In the genomic region with DNA sequence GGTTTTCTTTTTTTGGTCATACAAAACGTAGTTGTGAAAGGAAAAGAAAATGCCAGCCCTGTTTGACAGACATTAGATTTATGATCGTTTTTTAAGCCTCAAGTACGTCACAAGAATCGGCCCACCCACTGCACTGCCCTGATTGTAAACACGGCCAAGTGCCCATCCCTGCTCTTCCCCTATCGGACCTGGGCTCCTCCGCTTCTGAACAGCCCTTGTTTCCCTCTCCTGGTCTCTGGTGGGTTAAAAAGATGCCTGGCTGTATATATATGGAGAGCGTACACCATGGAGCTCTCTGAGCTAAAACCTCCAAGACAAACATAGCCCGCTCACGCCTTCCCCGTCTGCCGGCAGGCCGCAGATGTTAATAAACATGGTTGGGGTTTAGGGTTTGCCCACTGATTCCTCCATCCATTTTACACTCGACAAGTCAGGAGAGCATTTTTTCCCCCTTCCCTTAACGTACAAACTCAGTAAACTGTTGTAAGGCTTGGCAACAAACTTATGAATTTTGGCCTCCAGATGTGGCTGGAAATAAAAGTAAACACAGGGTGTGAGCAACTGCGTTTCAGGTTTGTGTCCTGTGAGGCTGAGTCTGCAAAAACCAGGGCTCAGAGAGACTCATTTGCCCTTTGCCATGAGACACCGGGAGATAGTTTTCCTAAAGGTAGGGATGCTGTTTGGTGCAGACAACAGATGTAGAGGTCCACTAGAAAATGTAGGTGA, we compare ENCODE assay signal across 21 cellular contexts.
DNase-seq lines count a peak whose midpoint lies in the region; ATAC-seq lines count a peak whose summit lies in the region.
"Had no signal": no experiment of that assay in that cellular context is flagged by ENCODE, and none has a peak within 500 bp of the region (broad histone marks: within the 10 kb centered on the region; RNA-seq: fewer than 3 reads in every experiment).

No MANE protein-coding gene starts in this region.

- H3K9me3 Mint-ChIP-seq in immature natural killer cell, result no peaks in the 10 kb centered on the region
- H3K9me3 Mint-ChIP-seq: activated T-helper 17 cell treated with anti-CD3 and anti-CD28 coated beads, Interleukin-2, amount 50 U/mL, for 72 hours had no signal

- no peaks in the 10 kb centered on the region for H3K27me3 ChIP-seq in duodenal mucosa (ENCODE audit: control insufficient read depth in 1 of 2, insufficient read depth in 2 of 2, low read length in 2 of 2)
- no peaks in the 10 kb centered on the region for H3K27me3 ChIP-seq in mucosa of stomach (ENCODE audit: control insufficient read depth, insufficient read depth, low read length)
- H3K27me3 ChIP-seq in H7 (ENCODE audit: control insufficient read depth, insufficient read depth, low read length), result no peaks in the 10 kb centered on the region
- H3K27me3 ChIP-seq: BLaER1 treated with 17β-estradiol and CSF1 and Interleukin-3, amounts not matched to agents 10 nM and 100 nM; brain microvascular endothelial cell had no signal

- no peak overlapping the region for H3K4me3 Mint-ChIP-seq in immature natural killer cell
- H3K4me3 Mint-ChIP-seq: activated T-helper 17 cell treated with anti-CD3 and anti-CD28 coated beads, Interleukin-2, amount 50 U/mL, for 72 hours had no signal

- H3K9ac ChIP-seq in duodenal mucosa (ENCODE audit: low read depth in 1 of 2, low read length in 2 of 2) (peak overlapping the region; percentile 16 to 34), mucosa of stomach (ENCODE audit: low read length) (peak overlapping the region; percentile 59)
- H3K9ac ChIP-seq: BLaER1 treated with 17β-estradiol and CSF1 and Interleukin-3, amounts not matched to agents 10 nM and 100 nM; KMS-11 had no signal

- peaks cover 0 to 2% (median 0%) of the 10 kb centered on the region in 3 donors for H3K27me3 Mint-ChIP-seq in immature natural killer cell (ENCODE audit: low read depth in 3 of 3)
- H3K27me3 Mint-ChIP-seq: activated T-helper 17 cell treated with anti-CD3 and anti-CD28 coated beads, Interleukin-2, amount 50 U/mL, for 72 hours had no signal

- H3K36me3 ChIP-seq in duodenal mucosa (ENCODE audit: control insufficient read depth in 1 of 2, insufficient read depth in 2 of 2, low read length in 2 of 2) (no peaks in the 10 kb centered on the region), mucosa of stomach (ENCODE audit: control insufficient read depth, insufficient read depth, low read length) (no peaks in the 10 kb centered on the region), H7 (replicated peaks; ENCODE audit: control insufficient read depth, insufficient read depth, low read length) (no peaks in the 10 kb centered on the region)
- H3K36me3 ChIP-seq: BLaER1 treated with 17β-estradiol and CSF1 and Interleukin-3, amounts not matched to agents 10 nM and 100 nM; brain microvascular endothelial cell; lower lobe of right lung had no signal

- peak; percentile 17 for DNase-seq in COLO668 (lab: John Stamatoyannopoulos, UW; ENCODE audit: unreplicated experiment)
- DNase-seq in NCI-H460 (ENCODE audit: extremely low read depth, low read depth), result peak; percentile 85
- no peak for DNase-seq in H7
- DNase-seq in immature natural killer cell, result no peak
- DNase-seq in Kasumi-1 (lab: John Stamatoyannopoulos, UW), result no peak
- DNase-seq: activated CD4-positive, alpha-beta T cell treated with anti-CD3 and anti-CD28 coated beads for 48 hours; brain microvascular endothelial cell; lower lobe of right lung; NCI-H1092 treated with DMSO at 0.1 percent for 48 hours; NCI-H2107; NCI-H526; right cardiac atrium; SHP77; stimulated activated CD4-positive, alpha-beta T cell treated with anti-CD3 and anti-CD28 coated beads, Interleukin-15, amount 100 ng/mL, for 24 hours had no signal

- H3K4me1 Mint-ChIP-seq in immature natural killer cell, result no peaks in the 10 kb centered on the region
- H3K4me1 Mint-ChIP-seq: activated T-helper 17 cell treated with anti-CD3 and anti-CD28 coated beads, Interleukin-2, amount 50 U/mL, for 72 hours had no signal

- H3K4me1 ChIP-seq in duodenal mucosa (ENCODE audit: control insufficient read depth in 1 of 2, insufficient read depth in 2 of 2, low read length in 2 of 2) (peaks cover 27 to 32% of the 10 kb centered on the region in 2 donors), mucosa of stomach (ENCODE audit: control insufficient read depth, insufficient read depth, low read length) (peaks cover 40% of the 10 kb centered on the region)
- H3K4me1 ChIP-seq: BLaER1 treated with 17β-estradiol and CSF1 and Interleukin-3, amounts not matched to agents 10 nM and 100 nM; lower lobe of right lung had no signal

- no peak overlapping the region for H3K27ac Mint-ChIP-seq in immature natural killer cell
- H3K27ac Mint-ChIP-seq: activated T-helper 17 cell treated with anti-CD3 and anti-CD28 coated beads, Interleukin-2, amount 50 U/mL, for 72 hours had no signal

- no peak for ATAC-seq in HG03378 (IDR thresholded peaks at IDR 0.05; ENCODE audit: unreplicated experiment)
- ATAC-seq: activated T-helper 17 cell treated with anti-CD3 and anti-CD28 coated beads, Interleukin-2, amount 50 U/mL, for 72 hours; lower lobe of right lung; right cardiac atrium had no signal

- H3K4me3 ChIP-seq in duodenal mucosa (ENCODE audit: low read depth in 1 of 2, low read length in 2 of 2) (peak overlapping the region in 1 of 2 donors; percentile 36), mucosa of stomach (ENCODE audit: low read length) (no peak overlapping the region), H7 (ENCODE audit: insufficient read depth, low read depth, low read length) (no peak overlapping the region)
- H3K4me3 ChIP-seq: BLaER1 treated with 17β-estradiol and CSF1 and Interleukin-3, amounts not matched to agents 10 nM and 100 nM; coronary artery; lower lobe of right lung had no signal

- H3K27ac ChIP-seq in duodenal mucosa (ENCODE audit: low read depth, low read length), result peak overlapping the region; percentile 22
- H3K27ac ChIP-seq: BLaER1 treated with 17β-estradiol and CSF1 and Interleukin-3, amounts not matched to agents 10 nM and 100 nM; brain microvascular endothelial cell; coronary artery; KMS-11; lower lobe of right lung had no signal

- H3K9me3 ChIP-seq in duodenal mucosa (ENCODE audit: control insufficient read depth in 1 of 2, low read length in 2 of 2), result no peaks in the 10 kb centered on the region
- H3K9me3 ChIP-seq in mucosa of stomach (ENCODE audit: control insufficient read depth, low read length), result no peaks in the 10 kb centered on the region
- H3K9me3 ChIP-seq: lower lobe of right lung had no signal

- no peaks in the 10 kb centered on the region for H3K36me3 Mint-ChIP-seq in immature natural killer cell

Comparison
In these comparisons a context has a peak if more than half of its experiments do, and no peak if none do; other contexts are left out.
1. DNase-seq: peak in COLO668 (single experiment) and NCI-H460 (single experiment); none in H7 (single experiment), immature natural killer cell (0 of 3) and Kasumi-1 (0 of 2).